ENCODE assay signal across 30 cellular contexts in genomic region chr12:113667667-113668356, GRCh38.
"Had no signal": no experiment of that assay in that cellular context is flagged by ENCODE, and none has a peak within 500 bp of the region (broad histone marks: within the 10 kb centered on the region; RNA-seq: fewer than 3 reads in every experiment).

No MANE protein-coding gene starts in this region.

- H3K4me3 ChIP-seq: ovary, psoas muscle, skin epidermis, smooth muscle cell, spleen, suprapubic skin, thoracic aorta, thyroid gland, tibial nerve, upper lobe of left lung, vagina had no signal

- ATAC-seq: naive thymus-derived CD4-positive, alpha-beta T cell; natural killer cell; psoas muscle; right cardiac atrium; sciatic nerve; stimulated activated memory B cell treated with anti-CD40 and anti-IgM and Interleukin-4, amounts not matched to agents 10 μg/mL and 1 μg/mL and 100 μg/mL, for 72 hours; stimulated activated naive CD8-positive, alpha-beta T cell treated with anti-CD3 and anti-CD28 coated beads, Interleukin-15, amount 100 ng/mL, for 72 hours; stimulated activated naive CD8-positive, alpha-beta T cell treated with anti-CD3 and anti-CD28 coated beads, Interleukin-15, Interleukin-2, amounts not matched to agents 100 U/mL and 50 U/mL, for 24 hours had no signal

- FAIRE-seq: urothelium cell line had no signal

- H3K4me2 ChIP-seq: smooth muscle cell had no signal

- H3K4me1 ChIP-seq: parathyroid adenoma, psoas muscle, spleen, suprapubic skin, thyroid gland, tibial nerve, upper lobe of left lung, vagina had no signal

- H3K9ac ChIP-seq: parathyroid adenoma had no signal

- DNase-seq: naive thymus-derived CD4-positive, alpha-beta T cell; natural killer cell; occipital lobe; ovary; posterior cingulate gyrus; psoas muscle; right cardiac atrium; spleen; stimulated activated CD4-positive, alpha-beta T cell treated with anti-CD3 and anti-CD28 coated beads, Interleukin-12 subunit alpha, Interleukin-12 subunit beta, amount 100 ng/mL, for 4 hours; stimulated activated CD4-positive, alpha-beta T cell treated with anti-CD3 and anti-CD28 coated beads, Interleukin-1b, Interleukin-23, amount 100 ng/mL, for 48 hours; stimulated activated CD4-positive, alpha-beta T cell treated with anti-CD3 and anti-CD28 coated beads, Interleukin-4, amount 100 ng/mL, for 1 hour; stimulated activated CD4-positive, alpha-beta T cell treated with anti-CD3 and anti-CD28 coated beads, Interleukin-4, amount 100 ng/mL, for 4 hours; stimulated activated CD8-positive, alpha-beta memory T cell treated with anti-CD3 and anti-CD28 coated beads, Interleukin-4, amount 100 ng/mL, for 48 hours; stimulated activated naive CD4-positive, alpha-beta T cell; stimulated activated naive CD8-positive, alpha-beta T cell treated with anti-CD3 and anti-CD28 coated beads, Interleukin-15, amount 100 ng/mL, for 72 hours; stimulated activated naive CD8-positive, alpha-beta T cell treated with anti-CD3 and anti-CD28 coated beads, Interleukin-15, Interleukin-2, amounts not matched to agents 100 U/mL and 50 U/mL, for 24 hours; substantia nigra; thyroid gland; trophoblast cell; upper lobe of left lung had no signal

- H3K79me2 ChIP-seq: parathyroid adenoma had no signal

- H3K27ac ChIP-seq: ovary, parathyroid adenoma, psoas muscle, skin epidermis, spleen, suprapubic skin, thoracic aorta, thyroid gland, tibial nerve, upper lobe of left lung, vagina had no signal

- H3K9me3 ChIP-seq: ovary, psoas muscle, spleen, suprapubic skin, thoracic aorta, thyroid gland, tibial nerve, upper lobe of left lung, vagina had no signal

- H3K27me3 ChIP-seq: ovary, thyroid gland, upper lobe of left lung, vagina had no signal

- H2AFZ ChIP-seq: parathyroid adenoma had no signal

- H3K36me3 ChIP-seq: ovary, spleen, suprapubic skin, thoracic aorta, thyroid gland, tibial nerve, upper lobe of left lung, vagina had no signal
